ENCODE assay signal across 8 cellular contexts in genomic region chr2:16625201-16625729, GRCh38. TPM values are rescaled to one million over a fixed set of nuclear protein-coding genes. Genes with fewer than 3 reads are reported as not detected.
A peak's percentile ranks its signal among the peaks of the same experiment; 100 is the strongest.
DNase-seq lines count a peak whose midpoint lies in the region; TF ChIP-seq lines count a peak whose summit lies in the region.

No MANE protein-coding gene starts in this region.

- H3K27me3 ChIP-seq in layer of hippocampus (ENCODE audit: control insufficient read depth, insufficient read depth, low read length) (no peaks in the 10 kb centered on the region), tibial artery (no peaks in the 10 kb centered on the region)

- no peak for DNase-seq in activated CD4-positive, alpha-beta T cell treated with anti-CD3 and anti-CD28 coated beads, Interleukin-2, amount 10 ng/mL, durations not matched to agents 24 days and 14 days
- no peak for DNase-seq in activated CD4-positive, alpha-beta T cell treated with anti-CD3 and anti-CD28 coated beads for 1 hour
- peak; percentile 94 for DNase-seq in SKM-1 treated with dmso at 0.1 percent for 144 hours (lab: John Stamatoyannopoulos, UW; ENCODE audit: unreplicated experiment)
- DNase-seq in tibial artery = peak; percentile 65 to 73
- no peak for DNase-seq in foreskin fibroblast
- DNase-seq in progenitor cell of endocrine pancreas (ENCODE audit: low spot score, unreplicated experiment) = no peak
- no peak for DNase-seq in activated CD4-positive, alpha-beta T cell treated with anti-CD3 and anti-CD28 coated beads for 48 hours

- no peak for TF ChIP-seq CTCF in tibial artery (IDR thresholded peaks at IDR 0.05)
- TF ChIP-seq CTCF in foreskin fibroblast (IDR thresholded peaks at IDR 0.05; ENCODE audit: low read depth, low read length) = no peak
- no peak for TF ChIP-seq CTCF in progenitor cell of endocrine pancreas (IDR thresholded peaks at IDR 0.05; ENCODE audit: unreplicated experiment)

- H3K4me3 Mint-ChIP-seq in activated CD4-positive, alpha-beta T cell treated with anti-CD3 and anti-CD28 coated beads, Interleukin-2, amount 10 ng/mL, durations not matched to agents 24 days and 14 days = no peak overlapping the region
- no peak overlapping the region for H3K4me3 Mint-ChIP-seq in progenitor cell of endocrine pancreas (ENCODE audit: low read depth)

- peak overlapping the region; percentile 5 for H3K27ac Mint-ChIP-seq in activated CD4-positive, alpha-beta T cell treated with anti-CD3 and anti-CD28 coated beads, Interleukin-2, amount 10 ng/mL, durations not matched to agents 24 days and 14 days
- H3K27ac Mint-ChIP-seq in progenitor cell of endocrine pancreas = no peak overlapping the region

- H3K4me1 Mint-ChIP-seq in activated CD4-positive, alpha-beta T cell treated with anti-CD3 and anti-CD28 coated beads, Interleukin-2, amount 10 ng/mL, durations not matched to agents 24 days and 14 days = peaks cover 48% of the 10 kb centered on the region
- no peaks in the 10 kb centered on the region for H3K4me1 Mint-ChIP-seq in progenitor cell of endocrine pancreas (ENCODE audit: low read depth)

- no peaks in the 10 kb centered on the region for H3K9me3 Mint-ChIP-seq in activated CD4-positive, alpha-beta T cell treated with anti-CD3 and anti-CD28 coated beads, Interleukin-2, amount 10 ng/mL, durations not matched to agents 24 days and 14 days
- no peaks in the 10 kb centered on the region for H3K9me3 Mint-ChIP-seq in progenitor cell of endocrine pancreas (ENCODE audit: low read depth)

- intact Hi-C loops in activated CD4-positive, alpha-beta T cell treated with anti-CD3 and anti-CD28 coated beads, Interleukin-2, amount 10 ng/mL, durations not matched to agents 24 days and 14 days (cut with micrococcal nuclease) = no loop called here
- intact Hi-C loops in tibial artery (cut with DNase I; ENCODE audit: low total_unique reads) = no loop called here

- H3K4me1 ChIP-seq in tibial artery = peaks cover 0 to 17% (median 0%) of the 10 kb centered on the region in 4 donors

- H3K36me3 ChIP-seq in tibial artery = peaks cover 0 to 22% (median 0%) of the 10 kb centered on the region in 3 donors

- peaks cover 2% of the 10 kb centered on the region for H3K27me3 Mint-ChIP-seq in activated CD4-positive, alpha-beta T cell treated with anti-CD3 and anti-CD28 coated beads, Interleukin-2, amount 10 ng/mL, durations not matched to agents 24 days and 14 days
- H3K27me3 Mint-ChIP-seq in progenitor cell of endocrine pancreas = peaks cover 12% of the 10 kb centered on the region

- peak overlapping the region; percentile 58 for H3K27ac ChIP-seq in layer of hippocampus (ENCODE audit: low read depth, low read length)
- H3K27ac ChIP-seq in tibial artery = no peak overlapping the region

- H3K4me3 ChIP-seq in tibial artery = no peak overlapping the region
- H3K4me3 ChIP-seq in foreskin fibroblast (ENCODE audit: low read depth in 1 of 2, low read length in 2 of 2) = no peak overlapping the region

- H3K36me3 Mint-ChIP-seq in activated CD4-positive, alpha-beta T cell treated with anti-CD3 and anti-CD28 coated beads, Interleukin-2, amount 10 ng/mL, durations not matched to agents 24 days and 14 days (ENCODE audit: low read depth) = no peaks in the 10 kb centered on the region
- H3K36me3 Mint-ChIP-seq in progenitor cell of endocrine pancreas (ENCODE audit: insufficient read depth) = no peaks in the 10 kb centered on the region

- H3K9me3 ChIP-seq in tibial artery = no peaks in the 10 kb centered on the region

RNA-seq across cellular contexts. Expression of gene CYRIA, which starts 40.4 kb away (rescaled TPM):
- total RNA-seq in activated CD4-positive, alpha-beta T cell treated with anti-CD3 and anti-CD28 coated beads, Interleukin-2, amount 10 ng/mL, durations not matched to agents 24 days and 14 days = 1.7 and 1.8 TPM in 2 replicates
- total RNA-seq in progenitor cell of endocrine pancreas = 0.91 and 2.0 TPM in 2 replicates

Comparison
In these comparisons a context has a peak if more than half of its experiments do, and no peak if none do; other contexts are left out.
1. DNase-seq: peak in SKM-1 treated with dmso at 0.1 percent for 144 hours (single experiment) and tibial artery (2 of 2); none in activated CD4-positive, alpha-beta T cell treated with anti-CD3 and anti-CD28 coated beads, Interleukin-2, amount 10 ng/mL, durations not matched to agents 24 days and 14 days (single experiment), activated CD4-positive, alpha-beta T cell treated with anti-CD3 and anti-CD28 coated beads for 1 hour (single experiment), foreskin fibroblast (0 of 2), progenitor cell of endocrine pancreas (single experiment) and activated CD4-positive, alpha-beta T cell treated with anti-CD3 and anti-CD28 coated beads for 48 hours (single experiment).